Comparison of ENCODE assay signal across 23 cellular contexts in the genomic region with DNA sequence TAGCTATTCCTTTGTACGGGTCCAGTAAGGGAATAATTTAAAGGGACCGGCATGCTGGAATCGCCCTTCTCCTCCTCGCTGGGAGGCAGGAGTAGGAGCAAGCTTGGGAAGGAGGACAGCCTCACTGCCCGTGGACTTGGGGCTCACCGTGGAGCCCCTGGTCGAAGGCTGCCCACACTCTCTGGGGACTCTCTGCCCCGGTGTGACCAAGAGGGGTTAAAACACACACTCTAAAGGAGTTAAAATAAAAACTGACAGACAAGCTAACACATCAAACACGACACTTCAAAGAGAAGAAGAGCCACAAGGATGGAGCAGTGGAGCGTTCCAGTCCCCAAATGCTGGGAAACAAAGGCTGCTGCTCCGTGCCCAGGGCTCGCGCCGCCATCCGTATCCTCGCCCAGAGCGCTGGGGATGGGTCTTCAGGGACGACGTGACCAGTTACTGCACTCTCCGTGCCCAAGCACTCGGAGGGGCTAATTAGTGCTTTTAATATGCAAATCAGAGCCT.
"Had no signal": no experiment of that assay in that cellular context is flagged by ENCODE, and none has a peak within 500 bp of the region (broad histone marks: within the 10 kb centered on the region; RNA-seq: fewer than 3 reads in every experiment).

No MANE protein-coding gene starts in this region.

- H3K27ac Mint-ChIP-seq: activated B cell treated with CpG ODN at 0.5 μM for 24 hours; activated naive CD8-positive, alpha-beta T cell treated with anti-CD3 and anti-CD28 coated beads, Interleukin-2, amount 50 U/mL, for 24 hours; activated T-helper 17 cell treated with anti-CD3 and anti-CD28 coated beads, Interleukin-2, amount 50 U/mL, for 72 hours; dendritic cell treated with granulocyte-macrophage colony-stimulating factor and Interleukin-4, amounts not matched to agents 40 ng/mL and 50 ng/mL, for 4 days; memory B cell; nephron; stimulated activated memory B cell treated with anti-CD40 and anti-IgM and Interleukin-4, amounts not matched to agents 10 μg/mL and 1 μg/mL and 100 μg/mL, for 72 hours; T-helper 17 cell had no signal

- H3K27ac ChIP-seq: cardiac muscle cell, foreskin keratinocyte, upper lobe of left lung had no signal

- DNase-seq: activated B cell treated with CpG ODN at 0.5 μM for 24 hours; activated CD4-positive, alpha-beta T cell treated with anti-CD3 and anti-CD28 coated beads for 36 hours; activated CD4-positive, alpha-beta T cell treated with anti-CD3 and anti-CD28 coated beads, Interleukin-2, amount 50 U/mL, for 48 hours; activated naive CD4-positive, alpha-beta T cell treated with anti-CD3 and anti-CD28 coated beads, Interleukin-2, amount 50 U/mL, for 16 hours; activated naive CD8-positive, alpha-beta T cell treated with anti-CD3 and anti-CD28 coated beads, Interleukin-2, amount 50 U/mL, for 24 hours; activated T-cell treated with anti-CD3 and anti-CD28 coated beads, Interleukin-2, amount 50 U/mL, for 1 hour; effector CD4-positive, alpha-beta T cell; erythroblast; foreskin keratinocyte; hippocampal formation; nucleus accumbens; small intestine; stimulated activated CD4-positive, alpha-beta T cell treated with anti-CD3 and anti-CD28 coated beads, Interleukin-15, amount 100 ng/mL, for 24 hours; SW 1271; T-helper 17 cell had no signal

- H3K27me3 Mint-ChIP-seq: dendritic cell treated with granulocyte-macrophage colony-stimulating factor and Interleukin-4, amounts not matched to agents 40 ng/mL and 50 ng/mL, for 4 days had no signal

- H3K9me3 Mint-ChIP-seq: activated B cell treated with CpG ODN at 0.5 μM for 24 hours; activated naive CD8-positive, alpha-beta T cell treated with anti-CD3 and anti-CD28 coated beads, Interleukin-2, amount 50 U/mL, for 24 hours; activated T-helper 17 cell treated with anti-CD3 and anti-CD28 coated beads, Interleukin-2, amount 50 U/mL, for 72 hours; dendritic cell treated with granulocyte-macrophage colony-stimulating factor and Interleukin-4, amounts not matched to agents 40 ng/mL and 50 ng/mL, for 4 days; memory B cell; nephron; stimulated activated memory B cell treated with anti-CD40 and anti-IgM and Interleukin-4, amounts not matched to agents 10 μg/mL and 1 μg/mL and 100 μg/mL, for 72 hours had no signal

- H3K36me3 ChIP-seq: cardiac muscle cell, upper lobe of left lung had no signal

- H3K36me3 Mint-ChIP-seq: memory B cell; stimulated activated memory B cell treated with anti-CD40 and anti-IgM and Interleukin-4, amounts not matched to agents 10 μg/mL and 1 μg/mL and 100 μg/mL, for 72 hours had no signal

- ATAC-seq: activated CD4-positive, alpha-beta T cell treated with anti-CD3 and anti-CD28 coated beads for 36 hours; activated naive CD8-positive, alpha-beta T cell treated with anti-CD3 and anti-CD28 coated beads, Interleukin-2, amount 50 U/mL, for 24 hours; activated T-helper 17 cell treated with anti-CD3 and anti-CD28 coated beads, Interleukin-2, amount 50 U/mL, for 72 hours; sciatic nerve; stimulated activated memory B cell treated with anti-CD40 and anti-IgM and Interleukin-4, amounts not matched to agents 10 μg/mL and 1 μg/mL and 100 μg/mL, for 72 hours; T-helper 17 cell had no signal

- H3K4me1 ChIP-seq: foreskin keratinocyte, upper lobe of left lung had no signal

- H3K9me3 ChIP-seq: upper lobe of left lung had no signal

- H3K4me3 ChIP-seq: cardiac muscle cell, upper lobe of left lung had no signal

- H3K4me3 Mint-ChIP-seq: activated B cell treated with CpG ODN at 0.5 μM for 24 hours; activated CD4-positive, alpha-beta T cell treated with anti-CD3 and anti-CD28 coated beads for 36 hours; activated naive CD8-positive, alpha-beta T cell treated with anti-CD3 and anti-CD28 coated beads, Interleukin-2, amount 50 U/mL, for 24 hours; activated T-helper 17 cell treated with anti-CD3 and anti-CD28 coated beads, Interleukin-2, amount 50 U/mL, for 72 hours; dendritic cell treated with granulocyte-macrophage colony-stimulating factor and Interleukin-4, amounts not matched to agents 40 ng/mL and 50 ng/mL, for 4 days; memory B cell; nephron; stimulated activated memory B cell treated with anti-CD40 and anti-IgM and Interleukin-4, amounts not matched to agents 10 μg/mL and 1 μg/mL and 100 μg/mL, for 72 hours; T-helper 17 cell had no signal

- H3K4me1 Mint-ChIP-seq: activated B cell treated with CpG ODN at 0.5 μM for 24 hours; activated CD4-positive, alpha-beta T cell treated with anti-CD3 and anti-CD28 coated beads for 36 hours; activated naive CD8-positive, alpha-beta T cell treated with anti-CD3 and anti-CD28 coated beads, Interleukin-2, amount 50 U/mL, for 24 hours; activated T-helper 17 cell treated with anti-CD3 and anti-CD28 coated beads, Interleukin-2, amount 50 U/mL, for 72 hours; memory B cell; nephron; stimulated activated memory B cell treated with anti-CD40 and anti-IgM and Interleukin-4, amounts not matched to agents 10 μg/mL and 1 μg/mL and 100 μg/mL, for 72 hours had no signal

- H3K27me3 ChIP-seq: cardiac muscle cell, upper lobe of left lung had no signal
